ENCODE assay signal across 8 cellular contexts in genomic region chr1:24289937-24290595, GRCh38. TPM values are rescaled to one million over a fixed set of nuclear protein-coding genes. Genes with fewer than 3 reads are reported as not detected.
DNase-seq lines count a peak whose midpoint lies in the region; ATAC-seq, FAIRE-seq and TF ChIP-seq lines count a peak whose summit lies in the region.

No MANE protein-coding gene starts in this region.

- DNase-seq in DMS 273 treated with DMSO at 0.1 percent for 48 hours (lab: John Stamatoyannopoulos, UW) (peak; percentile 76), NCI-H226 (peak; percentile 93), epithelial cell of esophagus (ENCODE audit: low read depth) (peak; percentile 93), pancreas (peak; percentile 35 to 87 (median 72)), NCI-H2227 (lab: John Stamatoyannopoulos, UW; ENCODE audit: unreplicated experiment) (no peak), activated T-cell treated with anti-CD3 and anti-CD28 coated beads for 4 hours (no peak)
- DNase-seq in activated CD4-positive, CD25-positive, alpha-beta regulatory T cell (lab: John Stamatoyannopoulos, UW), result no peak
- DNase-seq in effector CD4-positive, alpha-beta T cell, result no peak

- H3K4me3 ChIP-seq in epithelial cell of esophagus (ENCODE audit: low read length), result no peak overlapping the region
- H3K4me3 ChIP-seq in pancreas, result no peak overlapping the region

- no peak for TF ChIP-seq CTCF in epithelial cell of esophagus (IDR thresholded peaks at IDR 0.05; ENCODE audit: insufficient read depth, low read depth, low read length, missing control alignments)
- TF ChIP-seq CTCF in pancreas (IDR thresholded peaks at IDR 0.05), result no peak

- FAIRE-seq in pancreas (lab: Jason Lieb, UNC), result no peak

- ATAC-seq in pancreas, result peak; percentile 70 to 93 (median 86)

- WGBS in pancreas, 2 donors, result 59 to 61% methylated on average over 15 of the region's 15 CpGs

- no peaks in the 10 kb centered on the region for H3K9me3 ChIP-seq in pancreas

- H3K36me3 ChIP-seq in pancreas, result no peaks in the 10 kb centered on the region

- intact Hi-C loops in pancreas (cut with DNase I), result no loop called here

- H3K4me1 ChIP-seq in pancreas, result no peaks in the 10 kb centered on the region

- H3K27me3 ChIP-seq in pancreas, result no peaks in the 10 kb centered on the region

- H3K27ac ChIP-seq in pancreas, result peak overlapping the region in 1 of 4 donors; percentile 50

RNA-seq across cellular contexts. Expression of gene GRHL3, which starts 29.1 kb away (rescaled TPM):
- total RNA-seq in pancreas, result under 1 TPM; 0.16 to 0.86 (median 0.47) TPM
- under 1 TPM; 0.11 to 0.33 TPM for polyA plus RNA-seq in pancreas

Comparison
In these comparisons a context has a peak if more than half of its experiments do, and no peak if none do; other contexts are left out.
1. DNase-seq: peak in DMS 273 treated with DMSO at 0.1 percent for 48 hours (single experiment), NCI-H226 (single experiment), epithelial cell of esophagus (single experiment) and pancreas (6 of 6); none in NCI-H2227 (single experiment), activated CD4-positive, CD25-positive, alpha-beta regulatory T cell (0 of 4), activated T-cell treated with anti-CD3 and anti-CD28 coated beads for 4 hours (single experiment) and effector CD4-positive, alpha-beta T cell (single experiment).